Comparison of ENCODE assay signal across 8 cellular contexts in genomic region chr6:33787336-33787953, GRCh38. TPM values are rescaled to one million over a fixed set of nuclear protein-coding genes. Genes with fewer than 3 reads are reported as not detected.
A peak's percentile ranks its signal among the peaks of the same experiment; 100 is the strongest.
DNase-seq lines count a peak whose midpoint lies in the region; ATAC-seq and TF ChIP-seq lines count a peak whose summit lies in the region.

No MANE protein-coding gene starts in this region.

- no peaks in the 10 kb centered on the region for H3K9me3 Mint-ChIP-seq in T-helper 2 cell treated with Interferon-gamma antibody and Interleukin-4, amounts not matched to agents 5 μg/mL and 100 μg/mL, for 36 hours
- H3K9me3 Mint-ChIP-seq in activated T-helper 2 cell treated with anti-CD3 and anti-CD28 coated beads, Interferon-gamma antibody, Interleukin-2, Interleukin-4, amounts not matched to agents 10 μg/mL and 5 μg/mL and 100 μg/mL, durations not matched to agents 14 hours and 24 hours and 36 hours = no peaks in the 10 kb centered on the region

- no peak for TF ChIP-seq CTCF in testis (IDR thresholded peaks at IDR 0.05)

- H3K27ac Mint-ChIP-seq in T-helper 2 cell treated with Interferon-gamma antibody and Interleukin-4, amounts not matched to agents 5 μg/mL and 100 μg/mL, for 36 hours = peak overlapping the region; percentile 99
- peak overlapping the region; percentile 96 for H3K27ac Mint-ChIP-seq in activated T-helper 2 cell treated with anti-CD3 and anti-CD28 coated beads, Interferon-gamma antibody, Interleukin-2, Interleukin-4, amounts not matched to agents 10 μg/mL and 5 μg/mL and 100 μg/mL, durations not matched to agents 14 hours and 24 hours and 36 hours

- TF ChIP-seq POLR2A in testis (IDR thresholded peaks at IDR 0.05) = no peak

- H3K4me1 Mint-ChIP-seq in T-helper 2 cell treated with Interferon-gamma antibody and Interleukin-4, amounts not matched to agents 5 μg/mL and 100 μg/mL, for 36 hours (ENCODE audit: low read depth) = peaks cover 44% of the 10 kb centered on the region
- peaks cover 34% of the 10 kb centered on the region for H3K4me1 Mint-ChIP-seq in activated T-helper 2 cell treated with anti-CD3 and anti-CD28 coated beads, Interferon-gamma antibody, Interleukin-2, Interleukin-4, amounts not matched to agents 10 μg/mL and 5 μg/mL and 100 μg/mL, durations not matched to agents 14 hours and 24 hours and 36 hours (ENCODE audit: low read depth)

- H3K4me1 ChIP-seq in testis = peaks cover 16% of the 10 kb centered on the region

- H3K4me3 ChIP-seq in iPS-18c (ENCODE audit: insufficient read depth, low read depth, low read length) = peak overlapping the region; percentile 85
- H3K4me3 ChIP-seq in testis = peak overlapping the region; percentile 75 to 99

- H3K27ac ChIP-seq in testis = peak overlapping the region; percentile 83 to 99

- H3K27me3 ChIP-seq in testis = no peaks in the 10 kb centered on the region

- H3K36me3 Mint-ChIP-seq in T-helper 2 cell treated with Interferon-gamma antibody and Interleukin-4, amounts not matched to agents 5 μg/mL and 100 μg/mL, for 36 hours (ENCODE audit: low read depth) = peaks cover 41% of the 10 kb centered on the region
- peaks cover 49% of the 10 kb centered on the region for H3K36me3 Mint-ChIP-seq in activated T-helper 2 cell treated with anti-CD3 and anti-CD28 coated beads, Interferon-gamma antibody, Interleukin-2, Interleukin-4, amounts not matched to agents 10 μg/mL and 5 μg/mL and 100 μg/mL, durations not matched to agents 14 hours and 24 hours and 36 hours (ENCODE audit: low read depth)

- intact Hi-C loops in activated T-helper 2 cell treated with anti-CD3 and anti-CD28 coated beads, Interferon-gamma antibody, Interleukin-2, Interleukin-4, amounts not matched to agents 10 μg/mL and 5 μg/mL and 100 μg/mL, durations not matched to agents 14 hours and 24 hours and 36 hours (cut with micrococcal nuclease) = loop anchor here (5.0 kb wide), 1 partner anchor 115 kb away; no protein-coding TSS in a partner anchor
- intact Hi-C loops in testis (cut with DNase I; ENCODE audit: low total_unique reads) = no loop called here

- 14 to 33% methylated on average over 7 of the region's 7 CpGs for WGBS in testis, 2 donors

- peaks cover 8% of the 10 kb centered on the region for H3K27me3 Mint-ChIP-seq in T-helper 2 cell treated with Interferon-gamma antibody and Interleukin-4, amounts not matched to agents 5 μg/mL and 100 μg/mL, for 36 hours (ENCODE audit: low read depth)
- no peaks in the 10 kb centered on the region for H3K27me3 Mint-ChIP-seq in activated T-helper 2 cell treated with anti-CD3 and anti-CD28 coated beads, Interferon-gamma antibody, Interleukin-2, Interleukin-4, amounts not matched to agents 10 μg/mL and 5 μg/mL and 100 μg/mL, durations not matched to agents 14 hours and 24 hours and 36 hours (ENCODE audit: low read depth)

- peak overlapping the region; percentile 96 for H3K4me3 Mint-ChIP-seq in T-helper 2 cell treated with Interferon-gamma antibody and Interleukin-4, amounts not matched to agents 5 μg/mL and 100 μg/mL, for 36 hours
- H3K4me3 Mint-ChIP-seq in activated T-helper 2 cell treated with anti-CD3 and anti-CD28 coated beads, Interferon-gamma antibody, Interleukin-2, Interleukin-4, amounts not matched to agents 10 μg/mL and 5 μg/mL and 100 μg/mL, durations not matched to agents 14 hours and 24 hours and 36 hours (ENCODE audit: low read depth) = peak overlapping the region; percentile 92

- no peaks in the 10 kb centered on the region for H3K36me3 ChIP-seq in testis (ENCODE audit: low read depth, missing control alignments)

- no peak for DNase-seq in T-helper 2 cell treated with Interferon-gamma antibody and Interleukin-4, amounts not matched to agents 5 μg/mL and 100 μg/mL, for 36 hours (ENCODE audit: low spot score)
- no peak for DNase-seq in T-helper 2 cell
- no peak for DNase-seq in activated T-helper 2 cell treated with anti-CD3 and anti-CD28 coated beads, Interferon-gamma antibody, Interleukin-2, Interleukin-4, amounts not matched to agents 10 μg/mL and 5 μg/mL and 100 μg/mL, durations not matched to agents 14 hours and 24 hours and 36 hours (ENCODE audit: low spot score)
- no peak for DNase-seq in testis
- DNase-seq in islet precursor cell = no peak
- DNase-seq in cerebellar cortex (ENCODE audit: low spot score) = no peak

- no peak for ATAC-seq in HG03280 (IDR thresholded peaks at IDR 0.05; ENCODE audit: unreplicated experiment)

- H3K9me3 ChIP-seq in iPS-18c (ENCODE audit: control insufficient read depth, insufficient read depth, low read length) (no peaks in the 10 kb centered on the region), testis (no peaks in the 10 kb centered on the region)

RNA-seq across cellular contexts. Expression of gene LEMD2, which starts 1.5 kb away (rescaled TPM):
- 61.7 and 66.2 TPM in 2 replicates for total RNA-seq in activated T-helper 2 cell treated with anti-CD3 and anti-CD28 coated beads, Interferon-gamma antibody, Interleukin-2, Interleukin-4, amounts not matched to agents 10 μg/mL and 5 μg/mL and 100 μg/mL, durations not matched to agents 14 hours and 24 hours and 36 hours
- total RNA-seq in testis = 10 to 100 TPM; 71.2 to 77.0 TPM
- 89.5 TPM for polyA plus RNA-seq in testis (ENCODE audit: insufficient read depth, low read depth, low replicate concordance)

RNA-seq across cellular contexts. Expression of gene MLN, which starts 16.4 kb away (rescaled TPM):
- total RNA-seq in activated T-helper 2 cell treated with anti-CD3 and anti-CD28 coated beads, Interferon-gamma antibody, Interleukin-2, Interleukin-4, amounts not matched to agents 10 μg/mL and 5 μg/mL and 100 μg/mL, durations not matched to agents 14 hours and 24 hours and 36 hours = not detected in 2 replicates
- not detected for total RNA-seq in testis
- polyA plus RNA-seq in testis (ENCODE audit: insufficient read depth, low read depth, low replicate concordance) = not detected

RNA-seq across cellular contexts. Expression of gene IP6K3, which starts 40.7 kb away (rescaled TPM):
- total RNA-seq in activated T-helper 2 cell treated with anti-CD3 and anti-CD28 coated beads, Interferon-gamma antibody, Interleukin-2, Interleukin-4, amounts not matched to agents 10 μg/mL and 5 μg/mL and 100 μg/mL, durations not matched to agents 14 hours and 24 hours and 36 hours = not detected in 2 replicates
- total RNA-seq in testis = under 1 TPM in 1 of 2 donors, not detected in 1; 0.16 TPM
- polyA plus RNA-seq in testis (ENCODE audit: insufficient read depth, low read depth, low replicate concordance) = 0.15 TPM
